8 cellular contexts compared by ENCODE assay signal in the genomic region with DNA sequence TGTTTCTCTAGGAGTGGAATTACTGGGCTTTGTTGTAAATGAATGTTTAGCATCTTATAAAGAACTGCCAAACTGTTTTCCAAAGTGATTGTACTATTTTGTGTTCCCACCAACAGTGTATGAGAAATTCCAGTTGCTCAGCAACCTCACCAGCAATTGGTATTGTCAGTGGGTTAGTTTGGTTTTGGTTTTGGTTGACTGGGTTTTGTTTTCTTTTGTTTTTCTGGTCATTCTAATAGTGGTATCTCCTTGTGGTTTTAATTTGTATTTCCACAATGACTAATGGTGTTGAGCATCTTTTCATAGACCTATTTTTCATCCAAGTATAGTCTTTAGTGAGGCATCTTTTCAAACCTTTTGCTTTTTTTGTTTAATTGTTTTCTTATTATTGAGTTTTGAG. TPM values are rescaled to one million over a fixed set of nuclear protein-coding genes. Genes with fewer than 3 reads are reported as not detected.
DNase-seq lines count a peak whose midpoint lies in the region; ATAC-seq and TF ChIP-seq lines count a peak whose summit lies in the region.

No MANE protein-coding gene starts in this region.

- DNase-seq in Caki2 (ENCODE audit: low read depth) (peak; percentile 70), fibroblast of mammary gland (ENCODE audit: low read depth) (peak; percentile 84), LoVo (ENCODE audit: low spot score) (no peak), nucleus accumbens (lab: John Stamatoyannopoulos, UW) (no peak), RKO (ENCODE audit: low spot score) (no peak), NCI-H2227 (lab: John Stamatoyannopoulos, UW; ENCODE audit: unreplicated experiment) (no peak)

- no peak for TF ChIP-seq CTCF in fibroblast of mammary gland (conservative IDR thresholded peaks at IDR 0.05; ENCODE audit: control insufficient read depth, insufficient read depth, low read depth, low read length)

- ATAC-seq in GM21367 (IDR thresholded peaks at IDR 0.05; ENCODE audit: unreplicated experiment) (peak; percentile 78), HG03520 (IDR thresholded peaks at IDR 0.05; ENCODE audit: unreplicated experiment) (peak; percentile 81)

- in situ Hi-C loops in Caki2 (cut with HindIII; ENCODE audit: low pct_unique_long_range_greater_than_20kb, low sequenced_read_pairs): no loop called here

- H3K4me3 ChIP-seq in fibroblast of mammary gland (ENCODE audit: control insufficient read depth, low read depth, low read length): no peak overlapping the region

RNA-seq across cellular contexts. Expression of gene FILIP1L, which starts 27.1 kb away (rescaled TPM):
- not detected in 2 replicates for total RNA-seq in Caki2 (2014; rRNA removed; shearing (Covaris generic); ENCODE audit: low replicate concordance)

Comparison
In these comparisons a context has a peak if more than half of its experiments do, and no peak if none do; other contexts are left out.
1. DNase-seq: peak in Caki2 (single experiment) and fibroblast of mammary gland (single experiment); none in LoVo (single experiment), nucleus accumbens (0 of 56), RKO (single experiment) and NCI-H2227 (single experiment).